In the genomic region with DNA sequence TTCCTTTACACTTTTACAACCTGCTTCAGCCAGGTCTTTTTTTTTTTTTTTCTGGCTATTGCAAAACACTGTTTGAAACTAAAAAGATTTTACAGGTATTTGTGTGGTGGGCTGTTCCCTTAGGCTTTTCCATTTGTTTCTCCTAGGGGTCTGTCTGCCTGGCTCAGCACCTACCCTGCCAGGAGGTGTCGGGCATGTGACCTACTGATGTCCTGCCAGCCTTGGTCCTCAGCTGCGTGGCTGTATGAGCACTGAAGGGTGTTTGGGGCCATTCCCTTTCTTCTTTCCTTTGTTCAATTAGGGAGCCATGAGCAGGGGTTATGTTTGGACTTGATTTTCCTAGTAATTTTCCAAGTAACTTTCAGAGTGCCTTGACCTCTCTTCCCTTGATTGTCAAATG, we compare ENCODE assay signal across 33 cellular contexts.
"Had no signal": no experiment of that assay in that cellular context is flagged by ENCODE, and none has a peak within 500 bp of the region (broad histone marks: within the 10 kb centered on the region; RNA-seq: fewer than 3 reads in every experiment).

No MANE protein-coding gene starts in this region.

- H3K4me1 ChIP-seq: adrenal gland, colonic mucosa, esophagus squamous epithelium, gastroesophageal sphincter had no signal

- H3K9me3 ChIP-seq: adrenal gland, body of pancreas, colonic mucosa, esophagus squamous epithelium, gastroesophageal sphincter had no signal

- FAIRE-seq: endometrium, endothelial cell of umbilical vein had no signal

- H3K27me3 ChIP-seq: adrenal gland, body of pancreas, cardiac muscle cell, colonic mucosa, esophagus squamous epithelium, gastroesophageal sphincter had no signal

- H3K4me3 ChIP-seq: adrenal gland, body of pancreas, cardiac muscle cell, colonic mucosa, esophagus squamous epithelium, gastroesophageal sphincter had no signal

- DNase-seq: activated CD4-positive, alpha-beta memory T cell treated with anti-CD3 and anti-CD28 coated beads for 36 hours; activated CD4-positive, alpha-beta T cell treated with anti-CD3 and anti-CD28 coated beads for 36 hours; activated CD4-positive, alpha-beta T cell treated with anti-CD3 and anti-CD28 coated beads, Interleukin-2, amount 10 ng/mL, durations not matched to agents 24 days and 14 days; activated CD4-positive, CD25-positive, alpha-beta regulatory T cell; activated CD4-positive, CD25-positive, alpha-beta regulatory T cell treated with anti-CD3 and anti-CD28 coated beads, Interleukin-2, amount 50 U/mL, for 72 hours; activated CD8-positive, alpha-beta memory T cell treated with anti-CD3 and anti-CD28 coated beads, Interleukin-2, amount 10 ng/mL, durations not matched to agents 7 days and 5 days; activated CD8-positive, alpha-beta memory T cell treated with anti-CD3 and anti-CD28 coated beads, Interleukin-2, amount 50 U/mL, for 4 hours; activated CD8-positive, alpha-beta T cell treated with anti-CD3 and anti-CD28 coated beads, Interleukin-2, amount 10 ng/mL, durations not matched to agents 7 days and 5 days; activated effector memory CD4-positive, alpha-beta T cell treated with anti-CD3 and anti-CD28 coated beads, Interleukin-2, amount 50 U/mL, for 16 hours; activated naive CD4-positive, alpha-beta T cell treated with anti-CD3 and anti-CD28 coated beads for 36 hours; activated naive CD8-positive, alpha-beta T cell treated with anti-CD3 and anti-CD28 coated beads for 36 hours; activated naive CD8-positive, alpha-beta T cell treated with anti-CD3 and anti-CD28 coated beads, Interleukin-2, amount 50 U/mL, for 24 hours; activated T-cell treated with anti-CD3 and anti-CD28 coated beads, Interleukin-2, amount 50 U/mL, for 1 hour; activated T-cell treated with anti-CD3 and anti-CD28 coated beads, Interleukin-2, amount 50 U/mL, for 48 hours; adrenal gland; amygdala; aorta; body of pancreas; central memory CD4-positive, alpha-beta T cell; cerebellar nuclear complex; colonic mucosa; effector CD8-positive, alpha-beta T cell; esophagus squamous epithelium; foreskin melanocyte; T-helper 1 cell; T-helper 17 cell; T1000; WERI-Rb-1 had no signal

- H3K27ac ChIP-seq: adrenal gland, body of pancreas, cardiac muscle cell, colonic mucosa, epithelial cell of prostate, esophagus squamous epithelium, gastroesophageal sphincter, WERI-Rb-1 had no signal

- H3K36me3 ChIP-seq: adrenal gland, cardiac muscle cell, colonic mucosa, esophagus squamous epithelium, gastroesophageal sphincter, WERI-Rb-1 had no signal
